Comparison of ENCODE assay signal across 27 cellular contexts in the genomic region with DNA sequence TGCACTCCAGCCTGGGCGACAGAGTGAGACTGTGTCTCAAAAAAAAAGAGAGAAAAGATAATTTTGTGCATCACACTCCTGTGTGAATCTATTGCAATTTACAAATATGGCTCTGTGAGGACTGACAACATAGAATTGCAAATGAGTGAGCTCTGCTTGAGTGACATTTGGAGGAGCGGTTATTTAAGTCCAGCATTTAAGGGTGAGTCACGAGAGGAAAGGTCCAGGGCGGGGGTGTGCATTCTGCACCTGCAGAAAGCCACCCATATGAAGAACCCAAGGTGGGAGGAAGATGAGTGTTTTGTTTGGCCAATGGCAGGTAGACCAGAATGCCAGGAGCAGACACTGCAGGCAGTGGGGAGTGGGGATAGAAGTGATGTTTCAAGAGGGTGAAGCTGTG. TPM values are rescaled to one million over a fixed set of nuclear protein-coding genes. Genes with fewer than 3 reads are reported as not detected.
A peak's percentile ranks its signal among the peaks of the same experiment; 100 is the strongest.
DNase-seq lines count a peak whose midpoint lies in the region; ATAC-seq, FAIRE-seq and TF ChIP-seq lines count a peak whose summit lies in the region.
"Had no signal": no experiment of that assay in that cellular context is flagged by ENCODE, and none has a peak within 500 bp of the region (broad histone marks: within the 10 kb centered on the region; RNA-seq: fewer than 3 reads in every experiment).

No MANE protein-coding gene starts in this region.

- no peaks in the 10 kb centered on the region for H3K36me3 ChIP-seq in RWPE2 (ENCODE audit: low read depth)
- H3K36me3 ChIP-seq in CD8-positive, alpha-beta T cell (ENCODE audit: insufficient read depth, low read length), result no peaks in the 10 kb centered on the region
- no peaks in the 10 kb centered on the region for H3K36me3 ChIP-seq in left ventricle myocardium inferior
- H3K36me3 ChIP-seq in colonic mucosa, result no peaks in the 10 kb centered on the region
- H3K36me3 ChIP-seq: right atrium auricular region, upper lobe of right lung had no signal

- TF ChIP-seq EP300 in A549 (IDR thresholded peaks at IDR 0.05), result no peak

- FAIRE-seq in A549 (lab: Jason Lieb, UNC), result no peak

- in situ Hi-C loops in Caki2 (cut with HindIII; ENCODE audit: low pct_unique_long_range_greater_than_20kb, low sequenced_read_pairs), result no loop called here

- no peak overlapping the region for H3K27ac Mint-ChIP-seq in CD8-positive, alpha-beta T cell
- H3K27ac Mint-ChIP-seq: activated CD4-positive, alpha-beta memory T cell treated with anti-CD3 and anti-CD28 coated beads, Interleukin-2, amount 10 ng/mL, durations not matched to agents 7 days and 5 days; activated T-helper 17 cell treated with anti-CD3 and anti-CD28 coated beads, Interleukin-2, amount 50 U/mL, for 72 hours; T-helper 1 cell treated with Interleukin-12 subunit alpha and Interleukin-12 subunit beta and Interleukin-4 antibody, amounts not matched to agents 30 μg/mL and 1 μg/mL, for 36 hours had no signal

- CTCF ChIA-PET in A549 (lab: Yijun Ruan, JAX), result interaction anchor here (0.6 to 1.4 kb wide), 5 partner anchors 50 to 439 kb away, joined by 3 to 7 read pairs (median 3); no protein-coding TSS in a partner anchor
- CTCF ChIA-PET in CD8-positive, alpha-beta T cell (lab: Charles Lee), result interaction anchor here (10.7 kb wide), 1 partner anchor 440 kb away, joined by 103 read pairs; no protein-coding TSS in a partner anchor

- H3K4me1 Mint-ChIP-seq in CD8-positive, alpha-beta T cell (ENCODE audit: low read depth), result peaks cover 13% of the 10 kb centered on the region

- intact Hi-C loops in CD8-positive, alpha-beta T cell (cut with DNase I, micrococcal nuclease), result loop anchor here in 1 of 2 experiments (10.0 kb wide), 1 partner anchor 692 kb away; no protein-coding TSS in a partner anchor
- intact Hi-C loops in left ventricle myocardium inferior (cut with micrococcal nuclease) (loop anchor here (5.0 kb wide), 1 partner anchor 440 kb away; no protein-coding TSS in a partner anchor), colonic mucosa (cut with DNase I) (loop anchor here (10.0 kb wide), 1 partner anchor 202 kb away; no protein-coding TSS in a partner anchor)

- H3K4me1 ChIP-seq in A549, result peaks cover 31% of the 10 kb centered on the region
- H3K4me1 ChIP-seq in RWPE2 (ENCODE audit: insufficient read depth, poor library complexity, severe bottlenecking), result peaks cover 33% of the 10 kb centered on the region
- H3K4me1 ChIP-seq in CD8-positive, alpha-beta T cell (ENCODE audit: insufficient read depth, low read length), result no peaks in the 10 kb centered on the region
- H3K4me1 ChIP-seq in left ventricle myocardium inferior, result peaks cover 24% of the 10 kb centered on the region
- H3K4me1 ChIP-seq in colonic mucosa, result no peaks in the 10 kb centered on the region
- H3K4me1 ChIP-seq: parathyroid adenoma had no signal

- H3K9me3 Mint-ChIP-seq in CD8-positive, alpha-beta T cell, result peaks cover 4% of the 10 kb centered on the region
- H3K9me3 Mint-ChIP-seq: activated T-helper 17 cell treated with anti-CD3 and anti-CD28 coated beads, Interleukin-2, amount 50 U/mL, for 72 hours; HFFc6; T-helper 1 cell treated with Interleukin-12 subunit alpha and Interleukin-12 subunit beta and Interleukin-4 antibody, amounts not matched to agents 30 μg/mL and 1 μg/mL, for 36 hours had no signal

- no peak overlapping the region for H3K4me3 Mint-ChIP-seq in CD8-positive, alpha-beta T cell
- H3K4me3 Mint-ChIP-seq: activated CD4-positive, alpha-beta memory T cell treated with anti-CD3 and anti-CD28 coated beads, Interleukin-2, amount 10 ng/mL, durations not matched to agents 7 days and 5 days; activated T-helper 17 cell treated with anti-CD3 and anti-CD28 coated beads, Interleukin-2, amount 50 U/mL, for 72 hours; T-helper 1 cell treated with Interleukin-12 subunit alpha and Interleukin-12 subunit beta and Interleukin-4 antibody, amounts not matched to agents 30 μg/mL and 1 μg/mL, for 36 hours had no signal

- no peak for DNase-seq in A549 (ENCODE audit: low read depth in 1 of 2, low spot score in 1 of 2)
- DNase-seq in Caki2 (ENCODE audit: low read depth), result peak; percentile 55
- no peak for DNase-seq in RWPE2 (ENCODE audit: low spot score)
- no peak for DNase-seq in epithelial cell of prostate (ENCODE audit: low read depth, low spot score)
- DNase-seq in CD8-positive, alpha-beta T cell, result no peak
- no peak for DNase-seq in left ventricle myocardium inferior
- no peak for DNase-seq in colonic mucosa
- DNase-seq: activated CD4-positive, alpha-beta memory T cell treated with anti-CD3 and anti-CD28 coated beads, Interleukin-2, amount 10 ng/mL, durations not matched to agents 7 days and 5 days; activated CD4-positive, alpha-beta T cell treated with anti-CD3 and anti-CD28 coated beads for 1 hour; erythroblast; head of caudate nucleus; HFFc6; NCI-H1436 treated with DMSO at 0.1 percent for 48 hours; NCI-H2171 treated with DMSO at 0.1 percent for 48 hours; RPMI8226; stimulated activated CD4-positive, alpha-beta T cell treated with anti-CD3 and anti-CD28 coated beads, Interleukin-1b, Interleukin-23, amount 100 ng/mL, for 48 hours; substantia nigra; upper lobe of right lung had no signal

- H3K27ac ChIP-seq in A549, result peak overlapping the region; percentile 31 to 84; a peak in 5 of 6 replicates
- peak overlapping the region; percentile 61 for H3K27ac ChIP-seq in RWPE2 (ENCODE audit: poor library complexity, severe bottlenecking)
- H3K27ac ChIP-seq in epithelial cell of prostate, result peak overlapping the region; percentile 68
- no peak overlapping the region for H3K27ac ChIP-seq in CD8-positive, alpha-beta T cell (ENCODE audit: low read depth, low read length)
- H3K27ac ChIP-seq in left ventricle myocardium inferior (replicated peaks), result no peak overlapping the region
- no peak overlapping the region for H3K27ac ChIP-seq in colonic mucosa
- H3K27ac ChIP-seq: BLaER1 treated with 17β-estradiol and CSF1 and Interleukin-3, amounts not matched to agents 10 nM and 100 nM; parathyroid adenoma; right atrium auricular region; SK-N-MC; upper lobe of right lung had no signal

- TF ChIP-seq CTCF in A549 (IDR thresholded peaks at IDR 0.05) (no peak), RWPE2 (IDR thresholded peaks at IDR 0.05; ENCODE audit: poor library complexity, severe bottlenecking) (no peak), left ventricle myocardium inferior (IDR thresholded peaks at IDR 0.05; ENCODE audit: borderline replicate concordance) (no peak), colonic mucosa (IDR thresholded peaks at IDR 0.05) (no peak)
- TF ChIP-seq CTCF in CD8-positive, alpha-beta T cell (IDR thresholded peaks at IDR 0.05), result no peak

- POLR2A ChIA-PET in A549 (lab: Yijun Ruan, JAX), result no interaction called here
- POLR2A ChIA-PET in CD8-positive, alpha-beta T cell (lab: Charles Lee), result no interaction called here

- peak overlapping the region; percentile 31; the same call in 2 of the 3 replicates for H3K4me2 ChIP-seq in A549
- H3K4me2 ChIP-seq: BLaER1 treated with 17β-estradiol and CSF1 and Interleukin-3, amounts not matched to agents 10 nM and 100 nM; smooth muscle cell had no signal

- no peaks in the 10 kb centered on the region for H3K27me3 Mint-ChIP-seq in CD8-positive, alpha-beta T cell (ENCODE audit: low read depth)
- H3K27me3 Mint-ChIP-seq: activated CD4-positive, alpha-beta memory T cell treated with anti-CD3 and anti-CD28 coated beads, Interleukin-2, amount 10 ng/mL, durations not matched to agents 7 days and 5 days; activated T-helper 17 cell treated with anti-CD3 and anti-CD28 coated beads, Interleukin-2, amount 50 U/mL, for 72 hours had no signal

- H3K9ac ChIP-seq in colonic mucosa (ENCODE audit: low read depth in 2 of 2, low read length in 2 of 2), result no peak overlapping the region
- H3K9ac ChIP-seq: BLaER1 treated with 17β-estradiol and CSF1 and Interleukin-3, amounts not matched to agents 10 nM and 100 nM; parathyroid adenoma had no signal

- H3K4me3 ChIP-seq in A549, result no peak overlapping the region
- no peak overlapping the region for H3K4me3 ChIP-seq in RWPE2 (ENCODE audit: severe bottlenecking)
- no peak overlapping the region for H3K4me3 ChIP-seq in CD8-positive, alpha-beta T cell (ENCODE audit: low read depth, low read length)
- H3K4me3 ChIP-seq in left ventricle myocardium inferior, result no peak overlapping the region
- H3K4me3 ChIP-seq in colonic mucosa, result no peak overlapping the region
- H3K4me3 ChIP-seq: BLaER1 treated with 17β-estradiol and CSF1 and Interleukin-3, amounts not matched to agents 10 nM and 100 nM; right atrium auricular region; SK-N-MC; smooth muscle cell; upper lobe of right lung had no signal

- H3K27me3 ChIP-seq in RWPE2 (ENCODE audit: insufficient read depth, poor library complexity, severe bottlenecking), result no peaks in the 10 kb centered on the region
- no peaks in the 10 kb centered on the region for H3K27me3 ChIP-seq in CD8-positive, alpha-beta T cell (ENCODE audit: insufficient read depth, low read length)
- no peaks in the 10 kb centered on the region for H3K27me3 ChIP-seq in left ventricle myocardium inferior (ENCODE audit: low read depth)
- no peaks in the 10 kb centered on the region for H3K27me3 ChIP-seq in colonic mucosa
- H3K27me3 ChIP-seq: BLaER1 treated with 17β-estradiol and CSF1 and Interleukin-3, amounts not matched to agents 10 nM and 100 nM; right atrium auricular region; upper lobe of right lung had no signal

- H3K9me3 ChIP-seq in A549 (no peaks in the 10 kb centered on the region; the same call in 2 of the 3 replicates), RWPE2 (ENCODE audit: severe bottlenecking) (no peaks in the 10 kb centered on the region), left ventricle myocardium inferior (replicated peaks) (peaks cover 14% of the 10 kb centered on the region), colonic mucosa (no peaks in the 10 kb centered on the region)
- H3K9me3 ChIP-seq in CD8-positive, alpha-beta T cell (ENCODE audit: low read length), result no peaks in the 10 kb centered on the region
- H3K9me3 ChIP-seq: upper lobe of right lung had no signal

- TF ChIP-seq POLR2A in A549 (IDR thresholded peaks at IDR 0.05; ENCODE audit: low read length), result no peak

- TF ChIP-seq RAD21 in A549 (conservative IDR thresholded peaks at IDR 0.05 in 1 of 2, IDR thresholded peaks at IDR 0.05 in 1 of 2), result no peak

- ATAC-seq in A549, result no peak
- no peak for ATAC-seq in RWPE2 (ENCODE audit: low read depth)
- no peak for ATAC-seq in CD8-positive, alpha-beta T cell
- ATAC-seq in HG03135 (IDR thresholded peaks at IDR 0.05; ENCODE audit: unreplicated experiment), result no peak
- ATAC-seq: activated naive CD4-positive, alpha-beta T cell treated with anti-CD3 and anti-CD28 coated beads, Interleukin-2, amount 50 U/mL, for 72 hours; activated T-helper 17 cell treated with anti-CD3 and anti-CD28 coated beads, Interleukin-2, amount 50 U/mL, for 72 hours had no signal

- WGBS in A549 (ENCODE audit: missing lambda C conversion rate), result 90% methylated on average over 4 of the region's 4 CpGs

- H3K36me3 Mint-ChIP-seq in CD8-positive, alpha-beta T cell, result peaks cover 2% of the 10 kb centered on the region

RNA-seq across cellular contexts. Expression of gene DGKH, which starts 58.6 kb away (rescaled TPM):
- 6.3 and 6.7 TPM in 2 replicates for polyA plus RNA-seq in A549 (2011; rRNA removed)
- 2.8 and 3.1 TPM in 2 replicates for polyA plus RNA-seq in A549 (2012; cell fraction: cytosol; rRNA removed)
- polyA plus RNA-seq in A549 (2012; cell fraction: nucleus; rRNA removed), result 1.5 and 2.6 TPM in 2 replicates
- polyA plus RNA-seq in A549 (2017; fragmentation: RNase III; extraction: RNeasy Plus Mini Kit Qiagen cat#74134 plus additional on column Dnase treatment), result 3.6 to 4.4 TPM (median 3.8 TPM) in 3 replicates
- polyA minus RNA-seq in A549 (2011; rRNA and poly(A)+ RNA removed), result 12.4 and 14.1 TPM in 2 replicates
- total RNA-seq in Caki2 (2014; rRNA removed; shearing (Covaris generic); ENCODE audit: low replicate concordance), result 1.9 and 2.3 TPM in 2 replicates
- 1 to 10 TPM; 5.2 to 5.4 TPM for total RNA-seq in CD8-positive, alpha-beta T cell
- total RNA-seq in left ventricle myocardium inferior, result 4.8 TPM
- 10 to 100 TPM; 15.5 to 17.9 TPM for total RNA-seq in colonic mucosa

Comparison
In these comparisons a context has a peak if more than half of its experiments do, and no peak if none do; other contexts are left out.
1. H3K27ac ChIP-seq: peak in A549 (2 of 2), RWPE2 (single experiment) and epithelial cell of prostate (single experiment); none in CD8-positive, alpha-beta T cell (single experiment), left ventricle myocardium inferior (single experiment) and colonic mucosa (single experiment).